Comparison of ENCODE assay signal across 24 cellular contexts in genomic region chr2:224151161-224151560, GRCh38.
DNase-seq lines count a peak whose midpoint lies in the region; TF ChIP-seq lines count a peak whose summit lies in the region.
"Had no signal": no experiment of that assay in that cellular context is flagged by ENCODE, and none has a peak within 500 bp of the region (broad histone marks: within the 10 kb centered on the region; RNA-seq: fewer than 3 reads in every experiment).

No MANE protein-coding gene starts in this region.

- H3K9me3 ChIP-seq in osteoblast (ENCODE audit: low read depth, low read length), result no peaks in the 10 kb centered on the region
- no peaks in the 10 kb centered on the region for H3K9me3 ChIP-seq in SJCRH30 (replicated peaks)
- H3K9me3 ChIP-seq: SJSA1, thyroid gland had no signal

- H3K4me2 ChIP-seq in osteoblast (ENCODE audit: insufficient read depth, low read length), result no peak overlapping the region

- peak overlapping the region; percentile 17 for H2AFZ ChIP-seq in osteoblast (ENCODE audit: low read length)

- H3K4me3 ChIP-seq in epithelial cell of esophagus (ENCODE audit: low read length) (no peak overlapping the region), osteoblast (ENCODE audit: insufficient read depth, low read length) (no peak overlapping the region), SJCRH30 (no peak overlapping the region)
- H3K4me3 ChIP-seq: SJSA1, skin epidermis, thyroid gland had no signal

- H3K27ac ChIP-seq in osteoblast (ENCODE audit: low read depth, low read length) (no peak overlapping the region), SJCRH30 (no peak overlapping the region)
- H3K27ac ChIP-seq: SJSA1, skin epidermis, thyroid gland had no signal

- H3K36me3 ChIP-seq in osteoblast (ENCODE audit: insufficient read depth, low read length) (no peaks in the 10 kb centered on the region), SJCRH30 (no peaks in the 10 kb centered on the region)
- H3K36me3 ChIP-seq: SJSA1, thyroid gland had no signal

- peaks cover 4% of the 10 kb centered on the region for H3K4me1 ChIP-seq in osteoblast (ENCODE audit: insufficient read depth, low read length)
- no peaks in the 10 kb centered on the region; the same call in 1 of the 2 replicates for H3K4me1 ChIP-seq in SJCRH30

- TF ChIP-seq CTCF in epithelial cell of esophagus (IDR thresholded peaks at IDR 0.05; ENCODE audit: insufficient read depth, low read depth, low read length, missing control alignments) (no peak), osteoblast (IDR thresholded peaks at IDR 0.05; ENCODE audit: extremely low read depth, low read depth, low read length) (no peak)

- no peaks in the 10 kb centered on the region for H3K79me2 ChIP-seq in osteoblast (ENCODE audit: insufficient read depth, low read length)

- H3K27me3 ChIP-seq in osteoblast (ENCODE audit: insufficient read depth, low read length) (no peaks in the 10 kb centered on the region), SJCRH30 (no peaks in the 10 kb centered on the region)
- H3K27me3 ChIP-seq: SJSA1, thyroid gland had no signal

- no peaks in the 10 kb centered on the region for H4K20me1 ChIP-seq in osteoblast (ENCODE audit: insufficient read depth, low read length)

- peak; percentile 31 for DNase-seq in EL
- DNase-seq in LoVo (ENCODE audit: low spot score), result peak; percentile 66
- DNase-seq in epithelial cell of esophagus (ENCODE audit: low read depth), result peak; percentile 77
- DNase-seq in osteoblast (ENCODE audit: insufficient read length, low spot score, missing footprints), result no peak
- DNase-seq in activated CD4-positive, alpha-beta T cell treated with anti-CD3 and anti-CD28 coated beads for 48 hours, result no peak
- no peak for DNase-seq in SJCRH30
- no peak for DNase-seq in stimulated activated CD4-positive, alpha-beta T cell treated with anti-CD3 and anti-CD28 coated beads, Interleukin-2, amount 100 ng/mL, for 48 hours
- DNase-seq: activated CD8-positive, alpha-beta T cell treated with anti-CD3 and anti-CD28 coated beads for 36 hours; aorta; cortex of kidney; DMS79 treated with DMSO at 0.1 percent for 48 hours; endodermal cell; glutamatergic neuron; Kasumi-1; naive thymus-derived CD8-positive, alpha-beta T cell; NCI-H1048; NCI-H1930; occipital lobe; stimulated activated CD8-positive, alpha-beta memory T cell treated with anti-CD3 and anti-CD28 coated beads, Interleukin-4, amount 100 ng/mL, for 48 hours; stimulated activated naive CD8-positive, alpha-beta T cell treated with anti-CD3 and anti-CD28 coated beads, Interleukin-15, amount 100 ng/mL, for 72 hours; T-helper 1 cell; thyroid gland had no signal

Comparison
In these comparisons a context has a peak if more than half of its experiments do, and no peak if none do; other contexts are left out.
1. DNase-seq: peak in EL (single experiment), LoVo (single experiment) and epithelial cell of esophagus (single experiment); none in osteoblast (single experiment), activated CD4-positive, alpha-beta T cell treated with anti-CD3 and anti-CD28 coated beads for 48 hours (single experiment), SJCRH30 (0 of 2) and stimulated activated CD4-positive, alpha-beta T cell treated with anti-CD3 and anti-CD28 coated beads, Interleukin-2, amount 100 ng/mL, for 48 hours (0 of 2).